15 cellular contexts compared by ENCODE assay signal in the genomic region with DNA sequence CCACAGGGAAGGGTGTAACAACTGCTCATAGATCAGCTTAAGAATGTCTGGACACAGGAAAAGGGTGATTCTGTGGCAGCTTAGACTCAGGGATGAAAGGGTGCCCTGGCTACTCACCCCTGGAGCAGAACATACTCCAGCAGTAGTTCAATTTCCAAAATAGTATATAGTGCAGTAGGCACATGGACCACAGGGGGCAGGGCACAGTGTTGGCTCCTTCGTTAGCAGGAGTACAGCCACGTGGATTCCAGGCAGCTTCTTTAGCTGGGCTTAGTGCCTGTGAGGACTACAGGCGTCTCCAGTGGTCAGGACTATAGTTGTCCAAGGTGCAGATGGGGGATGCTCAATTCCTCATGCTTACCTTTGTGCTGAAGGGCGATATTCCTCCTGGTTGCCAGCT.
"Had no signal": no experiment of that assay in that cellular context is flagged by ENCODE, and none has a peak within 500 bp of the region (broad histone marks: within the 10 kb centered on the region; RNA-seq: fewer than 3 reads in every experiment).

No MANE protein-coding gene starts in this region.

- H3K9me3 Mint-ChIP-seq: activated CD4-positive, alpha-beta T cell treated with anti-CD3 and anti-CD28 coated beads, Interleukin-2, amount 10 ng/mL, durations not matched to agents 7 days and 5 days had no signal

- H3K4me1 ChIP-seq: heart left ventricle had no signal

- H3K27ac ChIP-seq: brain microvascular endothelial cell, epithelial cell of prostate, heart left ventricle had no signal

- H3K4me1 Mint-ChIP-seq: activated CD4-positive, alpha-beta T cell treated with anti-CD3 and anti-CD28 coated beads, Interleukin-2, amount 10 ng/mL, durations not matched to agents 7 days and 5 days; activated naive CD8-positive, alpha-beta T cell treated with anti-CD3 and anti-CD28 coated beads, Interleukin-2, amount 10 ng/mL, durations not matched to agents 7 days and 5 days; natural killer cell; stimulated activated memory B cell treated with anti-CD40 and anti-IgM and Interleukin-4, amounts not matched to agents 10 μg/mL and 1 μg/mL and 100 μg/mL, for 72 hours; T-helper 17 cell had no signal

- H3K36me3 ChIP-seq: brain microvascular endothelial cell, heart left ventricle had no signal

- ATAC-seq: heart left ventricle; natural killer cell; stimulated activated memory B cell treated with anti-CD40 and anti-IgM and Interleukin-4, amounts not matched to agents 10 μg/mL and 1 μg/mL and 100 μg/mL, for 72 hours; T-helper 17 cell had no signal

- H3K4me3 Mint-ChIP-seq: activated CD4-positive, alpha-beta T cell treated with anti-CD3 and anti-CD28 coated beads, Interleukin-2, amount 10 ng/mL, durations not matched to agents 7 days and 5 days; activated naive CD8-positive, alpha-beta T cell treated with anti-CD3 and anti-CD28 coated beads, Interleukin-2, amount 10 ng/mL, durations not matched to agents 7 days and 5 days; natural killer cell; stimulated activated memory B cell treated with anti-CD40 and anti-IgM and Interleukin-4, amounts not matched to agents 10 μg/mL and 1 μg/mL and 100 μg/mL, for 72 hours; T-helper 17 cell had no signal

- H3K27me3 Mint-ChIP-seq: activated CD4-positive, alpha-beta T cell treated with anti-CD3 and anti-CD28 coated beads, Interleukin-2, amount 10 ng/mL, durations not matched to agents 7 days and 5 days; stimulated activated memory B cell treated with anti-CD40 and anti-IgM and Interleukin-4, amounts not matched to agents 10 μg/mL and 1 μg/mL and 100 μg/mL, for 72 hours; T-helper 17 cell had no signal

- H3K4me3 ChIP-seq: heart left ventricle had no signal

- H3K27me3 ChIP-seq: brain microvascular endothelial cell, heart left ventricle had no signal

- DNase-seq: activated CD4-positive, alpha-beta T cell treated with anti-CD3 and anti-CD28 coated beads, Interleukin-2, amount 10 ng/mL, durations not matched to agents 7 days and 5 days; activated CD8-positive, alpha-beta memory T cell treated with anti-CD3 and anti-CD28 coated beads, Interleukin-2, amount 50 U/mL, for 48 hours; activated gamma-delta T cell treated with Interleukin-2 at 50 U/mL for 16 hours; activated naive CD8-positive, alpha-beta T cell treated with anti-CD3 and anti-CD28 coated beads, Interleukin-2, amount 10 ng/mL, durations not matched to agents 7 days and 5 days; brain microvascular endothelial cell; effector memory CD4-positive, alpha-beta T cell; foreskin melanocyte; heart left ventricle; left colon; natural killer cell; retina; stimulated activated CD4-positive, alpha-beta T cell treated with anti-CD3 and anti-CD28 coated beads, Interleukin-2, amount 100 ng/mL, for 48 hours; T-helper 17 cell had no signal

- H3K27ac Mint-ChIP-seq: activated CD4-positive, alpha-beta T cell treated with anti-CD3 and anti-CD28 coated beads, Interleukin-2, amount 10 ng/mL, durations not matched to agents 7 days and 5 days; activated naive CD8-positive, alpha-beta T cell treated with anti-CD3 and anti-CD28 coated beads, Interleukin-2, amount 10 ng/mL, durations not matched to agents 7 days and 5 days; natural killer cell; stimulated activated memory B cell treated with anti-CD40 and anti-IgM and Interleukin-4, amounts not matched to agents 10 μg/mL and 1 μg/mL and 100 μg/mL, for 72 hours; T-helper 17 cell had no signal

- H3K36me3 Mint-ChIP-seq: activated naive CD8-positive, alpha-beta T cell treated with anti-CD3 and anti-CD28 coated beads, Interleukin-2, amount 10 ng/mL, durations not matched to agents 7 days and 5 days; natural killer cell; stimulated activated memory B cell treated with anti-CD40 and anti-IgM and Interleukin-4, amounts not matched to agents 10 μg/mL and 1 μg/mL and 100 μg/mL, for 72 hours had no signal
